Comparison of ENCODE assay signal across 21 cellular contexts in the genomic region with DNA sequence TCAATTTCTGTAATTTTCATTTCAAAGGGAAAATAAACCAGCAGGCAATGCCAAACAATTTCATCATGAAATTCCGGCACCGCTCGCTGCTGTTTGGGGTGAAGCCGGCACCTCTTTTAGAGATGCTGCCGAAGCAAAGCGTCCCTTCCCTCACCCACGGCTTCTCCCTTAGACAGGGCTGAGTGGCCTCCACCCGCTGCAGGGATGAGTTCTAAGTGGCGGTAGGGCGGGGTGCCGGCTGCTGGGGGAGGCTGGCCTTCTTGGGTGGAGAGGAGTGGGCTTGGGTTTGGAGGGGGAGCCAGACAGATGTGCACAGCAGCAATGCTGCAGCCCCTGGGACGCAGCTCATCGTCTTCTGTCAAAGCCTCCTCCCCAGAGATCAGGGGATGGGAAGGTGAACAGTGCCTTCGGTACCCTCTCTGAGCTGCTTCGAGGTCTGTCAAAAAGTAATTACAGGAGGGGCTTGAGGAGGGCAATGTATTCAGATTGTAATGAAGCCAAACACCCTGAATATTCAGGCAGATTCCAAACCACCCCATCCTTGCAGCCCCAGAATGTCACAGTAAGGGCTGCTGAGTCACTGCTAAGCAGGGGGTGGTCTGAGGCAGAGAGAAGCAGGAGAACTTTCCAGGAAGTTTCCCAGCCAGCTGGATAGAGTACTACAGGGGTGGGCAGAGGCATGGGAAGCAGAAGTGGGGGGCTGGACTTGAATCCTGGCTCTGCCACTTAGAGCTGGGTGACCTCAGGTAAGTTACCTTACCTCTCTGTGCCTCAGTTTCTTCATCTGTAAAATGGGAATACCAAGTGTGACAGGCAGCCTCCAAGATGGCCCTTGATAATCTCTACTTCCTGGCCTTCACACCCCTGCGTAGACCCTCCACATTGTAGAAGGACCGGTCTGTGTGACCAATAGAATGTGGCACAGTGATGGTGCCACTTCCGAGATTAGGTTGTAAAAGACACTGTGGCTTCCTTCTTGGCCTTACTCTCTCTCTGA.
DNase-seq lines count a peak whose midpoint lies in the region; ATAC-seq and TF ChIP-seq lines count a peak whose summit lies in the region.
"Had no signal": no experiment of that assay in that cellular context is flagged by ENCODE, and none has a peak within 500 bp of the region (broad histone marks: within the 10 kb centered on the region; RNA-seq: fewer than 3 reads in every experiment).

No MANE protein-coding gene starts in this region.

- H3K27me3 ChIP-seq in BLaER1 (no peaks in the 10 kb centered on the region), HUES64 (ENCODE audit: insufficient read depth, low read length) (no peaks in the 10 kb centered on the region)
- H3K27me3 ChIP-seq: foreskin keratinocyte had no signal

- H3K9me3 ChIP-seq in BLaER1 (no peaks in the 10 kb centered on the region), HUES64 (ENCODE audit: insufficient read depth, low read depth, low read length) (peaks cover 29% of the 10 kb centered on the region)

- peak; percentile 69 for DNase-seq in astrocyte of the hippocampus (ENCODE audit: low read depth, low spot score)
- peak; percentile 53 for DNase-seq in iPS-NIHi11 (ENCODE audit: low spot score)
- DNase-seq in foreskin fibroblast, result no peak
- DNase-seq: activated CD4-positive, CD25-positive, alpha-beta regulatory T cell treated with anti-CD3 and anti-CD28 coated beads, Interleukin-2, amount 50 U/mL, for 72 hours; activated CD8-positive, alpha-beta memory T cell treated with anti-CD3 and anti-CD28 coated beads for 24 hours; activated naive CD4-positive, alpha-beta T cell treated with anti-CD3 and anti-CD28 coated beads for 36 hours; activated T-cell treated with anti-CD3 and anti-CD28 coated beads, Interleukin-2, amount 50 U/mL, for 4 hours; amygdala; CD4-positive, alpha-beta T cell; central memory CD4-positive, alpha-beta T cell; foreskin keratinocyte; hippocampal formation; kidney glomerular epithelial cell; mammary epithelial cell; Right ventricle myocardium superior; SW 1271 had no signal

- H3K9ac ChIP-seq in BLaER1, result no peak overlapping the region
- H3K9ac ChIP-seq in HUES64 (ENCODE audit: low read depth, low read length), result no peak overlapping the region

- no peak overlapping the region for H3K4me3 ChIP-seq in BLaER1
- no peak overlapping the region for H3K4me3 ChIP-seq in HUES64 (ENCODE audit: low read length)
- no peak overlapping the region for H3K4me3 ChIP-seq in foreskin fibroblast (ENCODE audit: low read depth in 1 of 2, low read length in 2 of 2)

- H4K20me1 ChIP-seq in BLaER1, result no peaks in the 10 kb centered on the region

- H3K4me2 ChIP-seq in BLaER1, result peak overlapping the region; percentile 60; the same call in 1 of the 2 replicates

- H3K36me3 ChIP-seq in BLaER1, result no peaks in the 10 kb centered on the region
- peaks cover 16% of the 10 kb centered on the region; the same call in 1 of the 2 replicates for H3K36me3 ChIP-seq in HUES64 (ENCODE audit: insufficient read depth, low read length)

- no peak for TF ChIP-seq CTCF in foreskin fibroblast (IDR thresholded peaks at IDR 0.05; ENCODE audit: low read depth, low read length)

- H3K4me1 ChIP-seq in BLaER1 (peaks cover 23% of the 10 kb centered on the region), HUES64 (ENCODE audit: insufficient read depth, low read length) (peaks cover 5% of the 10 kb centered on the region)
- H3K4me1 ChIP-seq: foreskin keratinocyte had no signal

- WGBS in HUES64, result 45% methylated on average over 17 of the region's 18 CpGs

- no peak overlapping the region for H3K27ac ChIP-seq in BLaER1
- peak overlapping the region; percentile 51; the same call in 1 of the 2 replicates for H3K27ac ChIP-seq in HUES64 (ENCODE audit: low read depth, low read length)
- H3K27ac ChIP-seq: foreskin keratinocyte had no signal

- no peak for ATAC-seq in GM21717 (IDR thresholded peaks at IDR 0.05; ENCODE audit: unreplicated experiment)
- no peak for ATAC-seq in HG03520 (IDR thresholded peaks at IDR 0.05; ENCODE audit: unreplicated experiment)
- no peak for ATAC-seq in HG03045 (IDR thresholded peaks at IDR 0.05; ENCODE audit: unreplicated experiment)
- ATAC-seq: activated T-cell treated with anti-CD3 and anti-CD28 coated beads, Interleukin-2, amount 50 U/mL, for 4 hours; foreskin keratinocyte had no signal

Comparison
In these comparisons a context has a peak if more than half of its experiments do, and no peak if none do; other contexts are left out.
1. DNase-seq: peak in astrocyte of the hippocampus (single experiment) and iPS-NIHi11 (single experiment); none in foreskin fibroblast (0 of 2).